In the genomic region with DNA sequence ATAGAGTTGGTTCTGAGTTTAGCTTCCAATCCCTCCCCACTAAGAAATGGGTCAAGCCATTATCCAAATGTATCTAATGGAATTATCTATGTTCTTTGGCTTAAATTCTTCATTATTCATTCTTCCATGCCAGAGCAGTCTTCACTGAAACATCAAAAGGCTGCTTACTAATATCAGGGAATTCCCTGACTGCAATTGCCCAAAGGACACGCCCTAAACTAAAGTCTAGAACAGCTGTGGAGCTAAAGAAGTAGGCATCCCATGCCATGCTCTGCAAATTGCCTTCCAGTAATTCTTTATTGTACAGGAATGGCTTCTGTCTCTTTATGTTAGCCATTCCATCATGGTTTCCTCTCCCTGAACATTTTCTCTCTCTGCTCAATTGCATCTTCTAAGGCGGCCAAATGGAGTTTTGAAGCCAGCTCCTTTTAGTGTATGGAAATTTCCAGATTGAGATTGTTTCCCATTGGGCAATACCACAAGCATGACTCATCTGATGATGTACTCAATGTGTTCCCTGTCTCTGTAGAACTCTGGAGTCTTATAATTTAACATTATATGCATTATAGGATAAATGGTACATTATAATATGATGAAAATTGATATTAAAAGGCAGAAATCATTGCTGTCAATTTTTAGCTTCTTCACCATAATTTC, we compare ENCODE assay signal across 16 cellular contexts. TPM values are rescaled to one million over a fixed set of nuclear protein-coding genes. Genes with fewer than 3 reads are reported as not detected.
DNase-seq lines count a peak whose midpoint lies in the region; ATAC-seq, FAIRE-seq and TF ChIP-seq lines count a peak whose summit lies in the region.
"Had no signal": no experiment of that assay in that cellular context is flagged by ENCODE, and none has a peak within 500 bp of the region (broad histone marks: within the 10 kb centered on the region; RNA-seq: fewer than 3 reads in every experiment).

No MANE protein-coding gene starts in this region.

- no peak for TF ChIP-seq CTCF in astrocyte (IDR thresholded peaks at IDR 0.05; ENCODE audit: insufficient read depth, low read depth, low read length)

- no peak overlapping the region for H3K27ac Mint-ChIP-seq in astrocyte (ENCODE audit: unreplicated experiment)

- no peaks in the 10 kb centered on the region for H3K27me3 Mint-ChIP-seq in astrocyte (ENCODE audit: low read depth, unreplicated experiment)

- no peak overlapping the region for H3K9ac ChIP-seq in astrocyte (ENCODE audit: low read length)

- H3K9me3 Mint-ChIP-seq in astrocyte (ENCODE audit: unreplicated experiment): no peaks in the 10 kb centered on the region

- no peaks in the 10 kb centered on the region for H4K20me1 ChIP-seq in astrocyte (ENCODE audit: insufficient read depth, low read length)

- no peak for ATAC-seq in GM19455 (IDR thresholded peaks at IDR 0.05; ENCODE audit: unreplicated experiment)
- no peak for ATAC-seq in HG02642 (IDR thresholded peaks at IDR 0.05; ENCODE audit: poor library complexity, unreplicated experiment)

- FAIRE-seq in astrocyte (lab: Jason Lieb, UNC): no peak
- FAIRE-seq: colon had no signal

- no peak overlapping the region for H3K4me3 ChIP-seq in astrocyte (ENCODE audit: insufficient read depth, low read depth, low read length)
- H3K4me3 ChIP-seq: ovary, SJCRH30, transverse colon had no signal

- H2AFZ ChIP-seq in astrocyte (ENCODE audit: low read depth, low read length): no peak overlapping the region

- H3K36me3 Mint-ChIP-seq in astrocyte (ENCODE audit: low read depth, unreplicated experiment): no peaks in the 10 kb centered on the region

- no peak overlapping the region for H3K4me3 Mint-ChIP-seq in astrocyte (ENCODE audit: unreplicated experiment)

- H3K4me1 ChIP-seq in astrocyte (ENCODE audit: insufficient read depth, low read length): no peaks in the 10 kb centered on the region
- H3K4me1 ChIP-seq: SJCRH30, transverse colon had no signal

- no peaks in the 10 kb centered on the region for H3K9me3 ChIP-seq in astrocyte (ENCODE audit: insufficient read depth, low read depth, low read length)
- H3K9me3 ChIP-seq: ovary, SJCRH30, transverse colon had no signal

- H3K4me2 ChIP-seq in astrocyte (ENCODE audit: low read length): no peak overlapping the region

- DNase-seq in A172 (ENCODE audit: low spot score) (peak; percentile 82), LHCN-M2 (ENCODE audit: low read depth) (peak; percentile 53), astrocyte (ENCODE audit: low read depth) (peak; percentile 48), iris pigment epithelial cell (ENCODE audit: low read depth) (peak; percentile 11), Ammon's horn (ENCODE audit: low spot score) (no peak), activated T-cell treated with anti-CD3 and anti-CD28 coated beads for 4 hours (no peak)
- DNase-seq: activated CD4-positive, CD25-positive, alpha-beta regulatory T cell; DMS153; erythroblast; NCI-H69; ovary; SJCRH30; transverse colon had no signal

- H3K36me3 ChIP-seq in astrocyte (ENCODE audit: insufficient read depth, low read length): no peaks in the 10 kb centered on the region
- H3K36me3 ChIP-seq: ovary, SJCRH30, transverse colon had no signal

- H3K27ac ChIP-seq in astrocyte (ENCODE audit: low read depth, low read length): no peak overlapping the region
- H3K27ac ChIP-seq: ovary, SJCRH30, transverse colon had no signal

- peaks cover 9% of the 10 kb centered on the region for H3K4me1 Mint-ChIP-seq in astrocyte (ENCODE audit: low read depth, unreplicated experiment)

- no peaks in the 10 kb centered on the region for H3K79me2 ChIP-seq in astrocyte (ENCODE audit: insufficient read depth, low read length)

- H3K27me3 ChIP-seq in astrocyte (ENCODE audit: insufficient read depth, low read length): no peaks in the 10 kb centered on the region
- H3K27me3 ChIP-seq: ovary, transverse colon had no signal

RNA-seq across cellular contexts. Expression of gene TSHZ2, which starts 28.8 kb away (rescaled TPM):
- total RNA-seq in A172 (2014; rRNA removed; shearing (Covaris generic)): 0.36 TPM in 1 of 2 replicates, not detected in the other
- total RNA-seq in LHCN-M2 (2014; rRNA removed) (not detected in 2 replicates), astrocyte (0.72 and 1.2 TPM in 2 replicates)
- polyA plus RNA-seq in LHCN-M2 (2012): not detected
- total RNA-seq: SJCRH30 had no signal

Comparison
In these comparisons a context has a peak if more than half of its experiments do, and no peak if none do; other contexts are left out.
1. DNase-seq: peak in A172 (single experiment), LHCN-M2 (single experiment), astrocyte (single experiment) and iris pigment epithelial cell (single experiment); none in Ammon's horn (single experiment) and activated T-cell treated with anti-CD3 and anti-CD28 coated beads for 4 hours (single experiment).